18 cellular contexts compared by ENCODE assay signal in genomic region chr4:155600246-155600645, GRCh38.
"Had no signal": no experiment of that assay in that cellular context is flagged by ENCODE, and none has a peak within 500 bp of the region (broad histone marks: within the 10 kb centered on the region; RNA-seq: fewer than 3 reads in every experiment).

No MANE protein-coding gene starts in this region.

- H3K4me3 ChIP-seq: gastrocnemius medialis, heart right ventricle, mucosa of descending colon, testis, tibial nerve had no signal

- H3K4me1 ChIP-seq: gastrocnemius medialis, testis had no signal

- ATAC-seq: esophagus mucosa; gastrocnemius medialis; heart right ventricle; mucosa of descending colon; naive thymus-derived CD8-positive, alpha-beta T cell; sciatic nerve; stimulated activated naive B cell treated with anti-CD40 and anti-IgM and Interleukin-4, amounts not matched to agents 10 μg/mL and 1 μg/mL and 100 μg/mL, for 72 hours; stimulated activated naive CD8-positive, alpha-beta T cell treated with anti-CD3 and anti-CD28 coated beads, Interleukin-15, amount 100 ng/mL, for 72 hours had no signal

- H3K36me3 ChIP-seq: gastrocnemius medialis, heart right ventricle, tibial nerve had no signal

- H3K27me3 ChIP-seq: gastrocnemius medialis, heart right ventricle, testis, tibial nerve had no signal

- DNase-seq: effector memory CD4-positive, alpha-beta T cell; gastrocnemius medialis; heart right ventricle; hypothalamus; kidney glomerular epithelial cell; mucosa of descending colon; naive thymus-derived CD8-positive, alpha-beta T cell; posterior cingulate gyrus; stimulated activated CD4-positive, alpha-beta T cell treated with anti-CD3 and anti-CD28 coated beads, Interleukin-2, amount 100 ng/mL, for 24 hours; stimulated activated CD4-positive, alpha-beta T cell treated with anti-CD3 and anti-CD28 coated beads, Interleukin-4, amount 100 ng/mL, for 4 hours; stimulated activated naive B cell treated with anti-CD40 and anti-IgM and Interleukin-4, amounts not matched to agents 10 μg/mL and 1 μg/mL and 100 μg/mL, for 72 hours; stimulated activated naive CD8-positive, alpha-beta T cell treated with anti-CD3 and anti-CD28 coated beads, Interleukin-15, amount 100 ng/mL, for 72 hours; testis had no signal

- H3K9me3 ChIP-seq: gastrocnemius medialis, heart right ventricle, mucosa of descending colon, testis, tibial nerve had no signal

- FAIRE-seq: endometrium, islet of Langerhans had no signal

- H3K27ac ChIP-seq: gastrocnemius medialis, heart right ventricle, testis, tibial nerve had no signal
